Comparison of ENCODE assay signal across 2 cellular contexts in the genomic region with DNA sequence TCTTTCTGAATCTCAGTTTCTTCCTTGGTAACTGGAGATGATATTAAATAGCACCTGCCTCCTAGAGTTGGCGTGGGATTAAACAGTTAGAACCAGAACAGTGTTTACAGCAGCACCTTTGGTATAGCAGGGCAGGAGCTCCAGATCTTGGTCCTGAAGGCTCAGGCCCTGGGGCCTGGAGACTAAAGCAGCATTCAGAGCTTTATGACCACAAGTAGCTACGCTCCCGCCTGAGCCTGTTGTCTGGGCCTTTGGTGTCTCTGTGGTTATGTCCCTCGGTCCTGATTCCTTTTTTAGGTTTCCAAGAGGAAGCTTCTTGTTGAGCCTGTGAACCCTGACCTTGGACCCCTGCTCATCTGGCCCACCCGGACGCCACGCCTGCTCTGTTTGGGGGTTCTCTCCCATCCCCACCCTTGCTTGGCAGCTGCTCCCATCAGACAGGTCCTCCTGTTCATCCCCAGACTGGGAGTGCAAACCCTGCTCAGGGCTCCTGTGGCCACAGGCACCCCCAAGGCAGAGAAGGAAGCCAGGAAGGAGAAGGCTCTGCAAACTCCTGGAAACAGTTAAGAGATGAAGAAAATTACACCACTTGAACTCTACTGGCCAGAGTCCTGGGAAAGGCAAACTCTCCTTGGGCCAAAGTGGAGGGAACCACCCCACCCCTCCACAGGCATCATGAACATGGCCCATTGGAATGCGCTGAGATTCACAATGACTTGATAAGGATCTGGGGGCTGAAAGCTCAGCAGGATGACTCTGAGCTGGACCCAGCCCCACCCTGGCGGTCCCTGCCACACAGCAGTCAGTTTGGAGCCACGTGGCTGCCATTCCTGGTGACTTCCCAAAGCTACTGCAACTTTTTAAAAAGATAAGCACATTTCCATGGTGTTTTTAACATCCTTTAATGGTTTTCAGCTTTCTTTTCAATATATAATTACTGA.
TF ChIP-seq lines count a peak whose summit lies in the region.

No MANE protein-coding gene starts in this region.

TF ChIP-seq in IMR-90, 13 proteins besides CTCF, POLR2A, EP300 and RAD21:
- no peak for TF ChIP-seq NFE2L2 (IDR thresholded peaks at IDR 0.05; ENCODE audit: low read depth, low read length)
- TF ChIP-seq CHD1 (IDR thresholded peaks at IDR 0.05; ENCODE audit: low read depth, low read length), result no peak
- peak; percentile 31 for TF ChIP-seq RCOR1 (IDR thresholded peaks at IDR 0.05; ENCODE audit: insufficient replicate concordance, low read length)
- TF ChIP-seq, protein P1, sequence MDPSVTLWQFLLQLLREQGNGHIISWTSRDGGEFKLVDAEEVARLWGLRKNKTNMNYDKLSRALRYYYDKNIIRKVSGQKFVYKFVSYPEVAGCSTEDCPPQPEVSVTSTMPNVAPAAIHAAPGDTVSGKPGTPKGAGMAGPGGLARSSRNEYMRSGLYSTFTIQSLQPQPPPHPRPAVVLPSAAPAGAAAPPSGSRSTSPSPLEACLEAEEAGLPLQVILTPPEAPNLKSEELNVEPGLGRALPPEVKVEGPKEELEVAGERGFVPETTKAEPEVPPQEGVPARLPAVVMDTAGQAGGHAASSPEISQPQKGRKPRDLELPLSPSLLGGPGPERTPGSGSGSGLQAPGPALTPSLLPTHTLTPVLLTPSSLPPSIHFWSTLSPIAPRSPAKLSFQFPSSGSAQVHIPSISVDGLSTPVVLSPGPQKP (IDR thresholded peaks at IDR 0.05; ENCODE audit: borderline replicate concordance, low read depth, low read length), result no peak
- peak; percentile 56 for TF ChIP-seq USF2 (IDR thresholded peaks at IDR 0.05; ENCODE audit: low read depth, low read length)
- TF ChIP-seq MXI1 (IDR thresholded peaks at IDR 0.05; ENCODE audit: borderline replicate concordance, low read depth, low read length), result 0 out of 2 replicates have a peak, but pooled peaks have one; percentile 47
- TF ChIP-seq MAZ (IDR thresholded peaks at IDR 0.05; ENCODE audit: borderline replicate concordance, low read depth, low read length), result peak; percentile 34; the same call in 1 of the 2 replicates
- peak; percentile 22; the same call in 1 of the 2 replicates for TF ChIP-seq FOS (IDR thresholded peaks at IDR 0.05; ENCODE audit: low read depth, low read length)
- 0 out of 2 replicates have a peak, but pooled peaks have one; percentile 12 for TF ChIP-seq MAFK (IDR thresholded peaks at IDR 0.05; ENCODE audit: low read depth, low read length)

TF ChIP-seq in H1, 55 proteins besides CTCF, POLR2A, EP300 and RAD21:
- no peak for TF ChIP-seq NANOG (IDR thresholded peaks at IDR 0.05; ENCODE audit: insufficient read depth, low read depth, low read length, poor library complexity, severe bottlenecking)
- TF ChIP-seq FOSL1 (IDR thresholded peaks at IDR 0.05; ENCODE audit: insufficient read depth, low read depth, low read length), result no peak
- no peak for TF ChIP-seq HDAC6 (IDR thresholded peaks at IDR 0.05; ENCODE audit: low read depth, low read length)
- TF ChIP-seq USF2 (IDR thresholded peaks at IDR 0.05; ENCODE audit: low read length), result no peak
- no peak for TF ChIP-seq BRCA1 (IDR thresholded peaks at IDR 0.05; ENCODE audit: low read depth, low read length)
- TF ChIP-seq, protein P2, sequence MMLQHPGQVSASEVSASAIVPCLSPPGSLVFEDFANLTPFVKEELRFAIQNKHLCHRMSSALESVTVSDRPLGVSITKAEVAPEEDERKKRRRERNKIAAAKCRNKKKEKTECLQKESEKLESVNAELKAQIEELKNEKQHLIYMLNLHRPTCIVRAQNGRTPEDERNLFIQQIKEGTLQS (IDR thresholded peaks at IDR 0.05; ENCODE audit: insufficient read depth, low read depth, low read length), result no peak
- TF ChIP-seq TEAD4 (IDR thresholded peaks at IDR 0.05; ENCODE audit: low read depth, low read length), result no peak
- TF ChIP-seq SIN3A (conservative IDR thresholded peaks at IDR 0.05 in 1 of 2, IDR thresholded peaks at IDR 0.05 in 1 of 2; ENCODE audit: low read depth in 1 of 2, low read length in 2 of 2), result no peak
- no peak for TF ChIP-seq POLR2AphosphoS5 (IDR thresholded peaks at IDR 0.05; ENCODE audit: low read depth, low read length)
- no peak for TF ChIP-seq TAF1 (IDR thresholded peaks at IDR 0.05; ENCODE audit: low read depth, low read length)
- TF ChIP-seq SP4 (IDR thresholded peaks at IDR 0.05; ENCODE audit: low read length), result no peak
